ENCODE assay signal across 1 cellular context in genomic region chr1:1157914-1158710, GRCh38.
TF ChIP-seq lines count a peak whose summit lies in the region.

No MANE protein-coding gene starts in this region.

TF ChIP-seq in A549, 52 proteins besides CTCF, POLR2A, EP300 and RAD21 (continued from another document):
- no peak for TF ChIP-seq ELK1 (IDR thresholded peaks at IDR 0.05; ENCODE audit: low read depth, low read length)
- TF ChIP-seq USF2 (IDR thresholded peaks at IDR 0.05) = no peak
- no peak for TF ChIP-seq E2F6 (IDR thresholded peaks at IDR 0.05; ENCODE audit: borderline replicate concordance, low read depth)
- no peak for TF ChIP-seq RNF2 (IDR thresholded peaks at IDR 0.05; ENCODE audit: borderline replicate concordance, low read depth)
- no peak for TF ChIP-seq ZSCAN20 (CRISPR knock-in tag; IDR thresholded peaks at IDR 0.05)
